Comparison of ENCODE assay signal across 29 cellular contexts in genomic region chr11:23620617-23621016, GRCh38.
"Had no signal": no experiment of that assay in that cellular context is flagged by ENCODE, and none has a peak within 500 bp of the region (broad histone marks: within the 10 kb centered on the region; RNA-seq: fewer than 3 reads in every experiment).

No MANE protein-coding gene starts in this region.

- H3K9me3 ChIP-seq: colonic mucosa, left ventricle myocardium inferior, lower lobe of right lung, ovary, psoas muscle, suprapubic skin, vagina had no signal

- H3K4me3 Mint-ChIP-seq: dendritic cell treated with granulocyte-macrophage colony-stimulating factor and Interleukin-4, amounts not matched to agents 40 ng/mL and 50 ng/mL, for 4 days; endodermal cell; natural killer cell; stimulated activated naive CD8-positive, alpha-beta T cell treated with anti-CD3 and anti-CD28 coated beads, Interleukin-15, amount 100 ng/mL, for 72 hours had no signal

- H3K27me3 ChIP-seq: colonic mucosa, heart right ventricle, suprapubic skin, vagina had no signal

- DNase-seq: colonic mucosa; effector CD8-positive, alpha-beta T cell; endodermal cell; foreskin melanocyte; glutamatergic neuron; heart right ventricle; hippocampal formation; islet precursor cell; kidney glomerular epithelial cell; left colon; left ventricle myocardium inferior; lower lobe of right lung; natural killer cell; occipital lobe; ovary; posterior cingulate gyrus; psoas muscle; right cardiac atrium; small intestine; stimulated activated CD4-positive, alpha-beta T cell treated with anti-CD3 and anti-CD28 coated beads, Interleukin-15, amount 100 ng/mL, for 24 hours; stimulated activated CD4-positive, alpha-beta T cell treated with anti-CD3 and anti-CD28 coated beads, Interleukin-2, amount 100 ng/mL, for 48 hours; stimulated activated naive CD4-positive, alpha-beta T cell; stimulated activated naive CD8-positive, alpha-beta T cell treated with anti-CD3 and anti-CD28 coated beads, Interleukin-15, amount 100 ng/mL, for 72 hours; trophoblast cell had no signal

- ATAC-seq: esophagus mucosa; heart right ventricle; left colon; lower lobe of right lung; natural killer cell; psoas muscle; right cardiac atrium; stimulated activated naive CD8-positive, alpha-beta T cell treated with anti-CD3 and anti-CD28 coated beads, Interleukin-15, amount 100 ng/mL, for 72 hours had no signal

- H3K9me3 Mint-ChIP-seq: dendritic cell treated with granulocyte-macrophage colony-stimulating factor and Interleukin-4, amounts not matched to agents 40 ng/mL and 50 ng/mL, for 4 days had no signal

- H3K4me1 Mint-ChIP-seq: endodermal cell; natural killer cell; stimulated activated naive CD8-positive, alpha-beta T cell treated with anti-CD3 and anti-CD28 coated beads, Interleukin-15, amount 100 ng/mL, for 72 hours had no signal

- H3K4me3 ChIP-seq: colonic mucosa, heart right ventricle, left ventricle myocardium inferior, lower lobe of right lung, ovary, psoas muscle, suprapubic skin, vagina had no signal

- H3K27ac ChIP-seq: colonic mucosa, epithelial cell of prostate, heart right ventricle, left ventricle myocardium inferior, lower lobe of right lung, ovary, psoas muscle, suprapubic skin, vagina had no signal

- H3K4me1 ChIP-seq: colonic mucosa, heart right ventricle, left ventricle myocardium inferior, lower lobe of right lung, psoas muscle, suprapubic skin, vagina had no signal

- H3K27ac Mint-ChIP-seq: dendritic cell treated with granulocyte-macrophage colony-stimulating factor and Interleukin-4, amounts not matched to agents 40 ng/mL and 50 ng/mL, for 4 days; endodermal cell; natural killer cell; stimulated activated naive CD8-positive, alpha-beta T cell treated with anti-CD3 and anti-CD28 coated beads, Interleukin-15, amount 100 ng/mL, for 72 hours had no signal

- H3K36me3 ChIP-seq: colonic mucosa, heart right ventricle, left ventricle myocardium inferior, lower lobe of right lung, ovary, suprapubic skin, vagina had no signal
